Comparison of ENCODE assay signal across 9 cellular contexts in the genomic region with DNA sequence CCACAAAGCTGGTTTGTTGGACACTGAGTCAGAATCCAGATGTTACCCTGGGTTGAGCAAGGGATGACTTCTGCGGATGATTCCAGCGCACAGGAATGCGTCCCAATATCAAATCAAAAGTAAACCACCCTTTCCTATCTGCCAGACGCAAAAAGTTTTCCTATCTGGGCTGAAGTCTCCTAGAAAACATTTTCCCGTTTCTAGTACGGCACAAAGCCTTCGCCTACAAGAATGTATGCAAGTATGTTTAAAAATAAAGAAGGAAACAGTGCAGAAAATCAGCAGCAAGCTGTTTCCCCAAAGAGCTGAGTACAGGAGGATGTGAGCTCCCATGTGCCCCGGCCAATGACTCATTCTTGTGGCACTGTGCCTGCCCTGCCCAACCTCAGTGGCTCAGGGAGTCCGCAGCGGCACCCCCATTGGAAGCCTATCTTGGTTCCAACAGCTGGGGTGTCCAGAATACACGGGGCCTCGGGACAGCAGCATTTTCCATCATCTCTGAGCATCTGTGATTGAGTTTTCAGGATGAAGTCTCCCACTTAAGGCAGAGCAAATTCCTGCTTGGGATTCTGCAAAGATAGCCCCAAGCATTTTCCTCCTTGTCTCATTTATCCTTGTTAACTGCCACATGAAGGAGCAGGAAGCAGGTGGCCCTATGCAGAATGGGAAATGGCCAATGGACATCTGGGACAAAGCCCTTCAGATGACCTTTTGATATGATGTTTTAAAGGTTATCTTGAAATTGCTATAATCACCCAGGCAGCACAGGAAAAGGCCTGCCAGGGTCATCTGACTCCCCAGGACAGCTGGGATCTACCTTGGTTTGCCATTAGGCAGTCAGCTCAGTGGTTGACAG. TPM values are rescaled to one million over a fixed set of nuclear protein-coding genes. Genes with fewer than 3 reads are reported as not detected.
DNase-seq lines count a peak whose midpoint lies in the region; ATAC-seq, FAIRE-seq and TF ChIP-seq lines count a peak whose summit lies in the region.
"Had no signal": no experiment of that assay in that cellular context is flagged by ENCODE, and none has a peak within 500 bp of the region (broad histone marks: within the 10 kb centered on the region; RNA-seq: fewer than 3 reads in every experiment).

No MANE protein-coding gene starts in this region.

- H3K27me3 ChIP-seq in right atrium auricular region (no peaks in the 10 kb centered on the region), subcutaneous abdominal adipose tissue (ENCODE audit: control insufficient read depth in 5 of 5, insufficient read depth in 4 of 5, low read length in 5 of 5) (peaks cover 0 to 13% (median 0%) of the 10 kb centered on the region in 5 donors), HAP-1 (ENCODE audit: low read depth) (no peaks in the 10 kb centered on the region)
- H3K27me3 ChIP-seq in CD4-positive, alpha-beta T cell (ENCODE audit: control insufficient read depth, insufficient read depth, low read length): peaks cover 34% of the 10 kb centered on the region

- peak overlapping the region; percentile 7 for H3K4me3 ChIP-seq in WI38 (ENCODE audit: low read depth, low read length)
- H3K4me3 ChIP-seq in right atrium auricular region: no peak overlapping the region
- H3K4me3 ChIP-seq in subcutaneous abdominal adipose tissue (ENCODE audit: low read depth in 1 of 5, low read length in 5 of 5): peak overlapping the region in 1 of 5 donors; percentile 32
- H3K4me3 ChIP-seq in HAP-1: no peak overlapping the region

- H3K27ac ChIP-seq in right atrium auricular region (peak overlapping the region in 1 of 2 donors; percentile 53), subcutaneous abdominal adipose tissue (ENCODE audit: low read depth, low read length) (peak overlapping the region; percentile 55)
- H3K27ac ChIP-seq in CD4-positive, alpha-beta T cell (ENCODE audit: low read depth, low read length): no peak overlapping the region

- H3K4me3 Mint-ChIP-seq in CD4-positive, alpha-beta T cell: no peak overlapping the region
- H3K4me3 Mint-ChIP-seq: activated CD4-positive, alpha-beta T cell treated with anti-CD3 and anti-CD28 coated beads, Interleukin-2, amount 10 ng/mL, durations not matched to agents 7 days and 5 days had no signal

- POLR2A ChIA-PET in CD4-positive, alpha-beta T cell (lab: Charles Lee): interaction anchor here (0.6 kb wide), 1 partner anchor 431 kb away, joined by 3 read pairs; no protein-coding TSS in a partner anchor

- H3K27me3 Mint-ChIP-seq in CD4-positive, alpha-beta T cell: peaks cover 88% of the 10 kb centered on the region

- peaks cover 23% of the 10 kb centered on the region for H3K4me1 Mint-ChIP-seq in CD4-positive, alpha-beta T cell (ENCODE audit: low read depth)

- DNase-seq in HS-27A (ENCODE audit: low read depth): peak; percentile 39
- peak; percentile 78 for DNase-seq in right atrium auricular region (ENCODE audit: low spot score)
- DNase-seq in CD4-positive, alpha-beta T cell: no peak
- DNase-seq in HAP-1 (ENCODE audit: low spot score in 2 of 2): no peak
- DNase-seq in RCC 7860 (ENCODE audit: low spot score): no peak
- DNase-seq: activated CD4-positive, alpha-beta T cell treated with anti-CD3 and anti-CD28 coated beads, Interleukin-2, amount 10 ng/mL, durations not matched to agents 7 days and 5 days had no signal

- CTCF ChIA-PET in CD4-positive, alpha-beta T cell (lab: Charles Lee): interaction anchor here (1.0 kb wide), 1 partner anchor 48 kb away, joined by 3 read pairs; no protein-coding TSS in a partner anchor

- H3K27ac Mint-ChIP-seq in CD4-positive, alpha-beta T cell: no peak overlapping the region
- H3K27ac Mint-ChIP-seq: activated CD4-positive, alpha-beta T cell treated with anti-CD3 and anti-CD28 coated beads, Interleukin-2, amount 10 ng/mL, durations not matched to agents 7 days and 5 days had no signal

- TF ChIP-seq CTCF in WI38 (IDR thresholded peaks at IDR 0.05; ENCODE audit: low read depth, low read length) (no peak), right atrium auricular region (IDR thresholded peaks at IDR 0.05) (no peak)
- no peak for TF ChIP-seq CTCF in CD4-positive, alpha-beta T cell (IDR thresholded peaks at IDR 0.05)

- in situ Hi-C loops in HAP-1 (cut with MboI; ENCODE audit: low sequenced_read_pairs): no loop called here

- H3K9me3 Mint-ChIP-seq in CD4-positive, alpha-beta T cell: no peaks in the 10 kb centered on the region
- H3K9me3 Mint-ChIP-seq: activated CD4-positive, alpha-beta T cell treated with anti-CD3 and anti-CD28 coated beads, Interleukin-2, amount 10 ng/mL, durations not matched to agents 7 days and 5 days had no signal

- FAIRE-seq in RCC 7860 (lab: Jason Lieb, UNC): no peak
- FAIRE-seq: frontal cortex had no signal

- H3K4me1 ChIP-seq in right atrium auricular region: peaks cover 0 to 51% of the 10 kb centered on the region in 2 donors
- peaks cover 0 to 57% (median 32%) of the 10 kb centered on the region in 5 donors for H3K4me1 ChIP-seq in subcutaneous abdominal adipose tissue (ENCODE audit: control insufficient read depth in 5 of 5, insufficient read depth in 5 of 5, low read length in 5 of 5)
- peaks cover 6% of the 10 kb centered on the region; the same call in 1 of the 2 replicates for H3K4me1 ChIP-seq in HAP-1

- H3K36me3 Mint-ChIP-seq in CD4-positive, alpha-beta T cell (ENCODE audit: low read depth): no peaks in the 10 kb centered on the region

- no peaks in the 10 kb centered on the region for H3K9me3 ChIP-seq in right atrium auricular region
- H3K9me3 ChIP-seq in subcutaneous abdominal adipose tissue (ENCODE audit: control insufficient read depth in 5 of 5, low read length in 5 of 5): no peaks in the 10 kb centered on the region
- no peaks in the 10 kb centered on the region for H3K9me3 ChIP-seq in CD4-positive, alpha-beta T cell (ENCODE audit: control insufficient read depth, low read length)
- no peaks in the 10 kb centered on the region for H3K9me3 ChIP-seq in HAP-1

- intact Hi-C loops in CD4-positive, alpha-beta T cell (cut with DNase I, micrococcal nuclease): no loop called here

- no peaks in the 10 kb centered on the region for H3K36me3 ChIP-seq in right atrium auricular region
- peaks cover 0 to 4% (median 0%) of the 10 kb centered on the region in 5 donors for H3K36me3 ChIP-seq in subcutaneous abdominal adipose tissue (ENCODE audit: control insufficient read depth in 5 of 5, insufficient read depth in 5 of 5, low read length in 5 of 5)
- no peaks in the 10 kb centered on the region for H3K36me3 ChIP-seq in HAP-1 (replicated peaks)

- no peak for ATAC-seq in CD4-positive, alpha-beta T cell (ENCODE audit: poor library complexity)

- no peak overlapping the region for H3K9ac ChIP-seq in subcutaneous abdominal adipose tissue (ENCODE audit: low read length in 5 of 5)

RNA-seq across cellular contexts. Expression of a gene that starts 17.5 kb away (rescaled TPM):
- 10 to 100 TPM in 1 of 2 donors, 1 to 10 TPM in 1; 8.2 to 23.3 TPM for total RNA-seq in right atrium auricular region
- under 1 TPM in 1 of 2 experiments, not detected in 1; 0.05 TPM for total RNA-seq in CD4-positive, alpha-beta T cell
- total RNA-seq: activated CD4-positive, alpha-beta T cell treated with anti-CD3 and anti-CD28 coated beads, Interleukin-2, amount 10 ng/mL, durations not matched to agents 7 days and 5 days had no signal

RNA-seq across cellular contexts. Expression of a gene that starts 34.1 kb away (rescaled TPM):
- not detected for total RNA-seq in right atrium auricular region
- total RNA-seq in CD4-positive, alpha-beta T cell: under 1 TPM in 1 of 2 experiments, not detected in 1; 0.20 TPM
- total RNA-seq: activated CD4-positive, alpha-beta T cell treated with anti-CD3 and anti-CD28 coated beads, Interleukin-2, amount 10 ng/mL, durations not matched to agents 7 days and 5 days had no signal

RNA-seq across cellular contexts. Expression of a gene that starts 41.5 kb away (rescaled TPM):
- not detected for total RNA-seq in right atrium auricular region
- under 1 TPM; 0.22 to 0.27 TPM for total RNA-seq in CD4-positive, alpha-beta T cell
- total RNA-seq: activated CD4-positive, alpha-beta T cell treated with anti-CD3 and anti-CD28 coated beads, Interleukin-2, amount 10 ng/mL, durations not matched to agents 7 days and 5 days; frontal cortex had no signal

Comparison
In these comparisons a context has a peak if more than half of its experiments do, and no peak if none do; other contexts are left out.
1. DNase-seq: peak in HS-27A (single experiment) and right atrium auricular region (single experiment); none in CD4-positive, alpha-beta T cell (0 of 10), HAP-1 (0 of 2) and RCC 7860 (single experiment).
2. RNA of a gene that starts 17.5 kb away (total RNA-seq): 8.2 to 23.3 TPM in right atrium auricular region; 0.05 TPM in CD4-positive, alpha-beta T cell; every median in the first group is over 4 times any median in the second.